Comparison of ENCODE assay signal across 1 cellular context in genomic region chr5:15383469-15383868, GRCh38.
TF ChIP-seq lines count a peak whose summit lies in the region.

No MANE protein-coding gene starts in this region.

TF ChIP-seq in HEK293, 187 proteins besides CTCF, POLR2A, EP300 and RAD21 (continued from another document):
- TF ChIP-seq ZNF148 (tag by site-specific recombination; IDR thresholded peaks at IDR 0.05; ENCODE audit: borderline replicate concordance) (no peak), ZFP69B (tag by site-specific recombination; IDR thresholded peaks at IDR 0.05) (no peak), ZNF426 (tag by site-specific recombination; IDR thresholded peaks at IDR 0.05) (no peak)
